Comparison of ENCODE assay signal across 14 cellular contexts in genomic region chr11:76263166-76263565, GRCh38. TPM values are rescaled to one million over a fixed set of nuclear protein-coding genes. Genes with fewer than 3 reads are reported as not detected.
A peak's percentile ranks its signal among the peaks of the same experiment; 100 is the strongest.
DNase-seq lines count a peak whose midpoint lies in the region; ATAC-seq lines count a peak whose summit lies in the region.
"Had no signal": no experiment of that assay in that cellular context is flagged by ENCODE, and none has a peak within 500 bp of the region (broad histone marks: within the 10 kb centered on the region; RNA-seq: fewer than 3 reads in every experiment).

No MANE protein-coding gene starts in this region.

- no peak for ATAC-seq in aorta (ENCODE audit: low FRiP score)
- no peak for ATAC-seq in stimulated activated naive CD8-positive, alpha-beta T cell treated with anti-CD3 and anti-CD28 coated beads, Interleukin-15, Interleukin-2, amounts not matched to agents 100 U/mL and 50 U/mL, for 24 hours
- no peak for ATAC-seq in activated CD8-positive, alpha-beta T cell treated with anti-CD3 and anti-CD28 coated beads, Interleukin-2, amount 10 ng/mL, durations not matched to agents 7 days and 5 days
- ATAC-seq: A549; CD8-positive, alpha-beta T cell had no signal

- no peaks in the 10 kb centered on the region for H3K27me3 ChIP-seq in aorta (ENCODE audit: control insufficient read depth in 1 of 2, insufficient read depth in 2 of 2, low read length in 1 of 2)

- intact Hi-C loops in aorta (cut with DNase I), result no loop called here

- peaks cover 15% of the 10 kb centered on the region for H3K27me3 Mint-ChIP-seq in activated CD8-positive, alpha-beta T cell treated with anti-CD3 and anti-CD28 coated beads, Interleukin-2, amount 10 ng/mL, durations not matched to agents 7 days and 5 days (ENCODE audit: low read depth)

- peak overlapping the region; percentile 75 for H3K27ac ChIP-seq in cingulate gyrus (ENCODE audit: low read depth, low read length)
- peak overlapping the region; percentile 71 for H3K27ac ChIP-seq in substantia nigra (ENCODE audit: low read depth, low read length, poor library complexity, severe bottlenecking)
- no peak overlapping the region for H3K27ac ChIP-seq in aorta (ENCODE audit: low read depth in 1 of 2, low read length in 2 of 2)
- H3K27ac ChIP-seq: A549 had no signal

- CTCF ChIA-PET in activated CD8-positive, alpha-beta T cell treated with anti-CD3 and anti-CD28 coated beads, Interleukin-2, amount 10 ng/mL, durations not matched to agents 7 days and 5 days (lab: Charles Lee), result no interaction called here

- POLR2A ChIA-PET in activated CD8-positive, alpha-beta T cell treated with anti-CD3 and anti-CD28 coated beads, Interleukin-2, amount 10 ng/mL, durations not matched to agents 7 days and 5 days (lab: Charles Lee), result no interaction called here

- no peaks in the 10 kb centered on the region for H3K4me1 ChIP-seq in aorta (ENCODE audit: control insufficient read depth in 1 of 2, insufficient read depth in 2 of 2, low read length in 2 of 2)

- peak; percentile 61 for DNase-seq in medulla oblongata (ENCODE audit: extremely low spot score)
- DNase-seq in substantia nigra (lab: John Stamatoyannopoulos, UW), result peak in 10 of 49 donors; percentile 3 to 51 (median 18)
- DNase-seq in aorta, result no peak
- DNase-seq in stimulated activated naive CD8-positive, alpha-beta T cell treated with anti-CD3 and anti-CD28 coated beads, Interleukin-15, Interleukin-2, amounts not matched to agents 100 U/mL and 50 U/mL, for 24 hours, result no peak
- DNase-seq in activated CD8-positive, alpha-beta T cell treated with anti-CD3 and anti-CD28 coated beads, Interleukin-2, amount 10 ng/mL, durations not matched to agents 7 days and 5 days, result no peak
- DNase-seq: CD8-positive, alpha-beta T cell; COR-L47; DND-41; GDM1; HCEC 1CT had no signal

- H3K36me3 Mint-ChIP-seq in activated CD8-positive, alpha-beta T cell treated with anti-CD3 and anti-CD28 coated beads, Interleukin-2, amount 10 ng/mL, durations not matched to agents 7 days and 5 days (ENCODE audit: low read depth), result no peaks in the 10 kb centered on the region
- H3K36me3 Mint-ChIP-seq: CD14-positive monocyte; CD8-positive, alpha-beta T cell had no signal

- H3K27ac Mint-ChIP-seq in activated CD8-positive, alpha-beta T cell treated with anti-CD3 and anti-CD28 coated beads, Interleukin-2, amount 10 ng/mL, durations not matched to agents 7 days and 5 days, result no peak overlapping the region
- H3K27ac Mint-ChIP-seq: CD8-positive, alpha-beta T cell had no signal

- no peaks in the 10 kb centered on the region for H3K9me3 Mint-ChIP-seq in activated CD8-positive, alpha-beta T cell treated with anti-CD3 and anti-CD28 coated beads, Interleukin-2, amount 10 ng/mL, durations not matched to agents 7 days and 5 days (ENCODE audit: insufficient read depth)
- H3K9me3 Mint-ChIP-seq: CD14-positive monocyte; CD8-positive, alpha-beta T cell had no signal

- H3K36me3 ChIP-seq in aorta (ENCODE audit: control insufficient read depth in 1 of 2, insufficient read depth in 2 of 2, low read length in 1 of 2), result no peaks in the 10 kb centered on the region

- no peaks in the 10 kb centered on the region for H3K4me1 Mint-ChIP-seq in activated CD8-positive, alpha-beta T cell treated with anti-CD3 and anti-CD28 coated beads, Interleukin-2, amount 10 ng/mL, durations not matched to agents 7 days and 5 days (ENCODE audit: low read depth)

- H3K4me3 Mint-ChIP-seq in activated CD8-positive, alpha-beta T cell treated with anti-CD3 and anti-CD28 coated beads, Interleukin-2, amount 10 ng/mL, durations not matched to agents 7 days and 5 days, result no peak overlapping the region
- H3K4me3 Mint-ChIP-seq: CD14-positive monocyte; CD8-positive, alpha-beta T cell had no signal

- 97% methylated on average over 2 of the region's 2 CpGs for WGBS in aorta, 2 donors

- no peak overlapping the region for H3K4me3 ChIP-seq in aorta (ENCODE audit: low read length in 2 of 2)
- H3K4me3 ChIP-seq: A549 had no signal

- no peaks in the 10 kb centered on the region for H3K9me3 ChIP-seq in aorta (ENCODE audit: control insufficient read depth, low read length)
- H3K9me3 ChIP-seq: A549 had no signal

RNA-seq across cellular contexts. Expression of gene WNT11, which starts 56.9 kb away (rescaled TPM):
- 10 to 100 TPM in 1 of 2 donors, 1 to 10 TPM in 1; 7.4 to 30.0 TPM for total RNA-seq in aorta
- under 1 TPM; 0.25 to 0.87 TPM for polyA plus RNA-seq in aorta
- total RNA-seq in activated CD8-positive, alpha-beta T cell treated with anti-CD3 and anti-CD28 coated beads, Interleukin-2, amount 10 ng/mL, durations not matched to agents 7 days and 5 days, result under 1 TPM; 0.26 to 0.83 TPM
- polyA plus RNA-seq: AG04450 had no signal

Comparison
In these comparisons a context has a peak if more than half of its experiments do, and no peak if none do; other contexts are left out.
1. H3K27ac ChIP-seq: peak in cingulate gyrus (single experiment) and substantia nigra (single experiment); none in aorta (0 of 2).
2. RNA of gene WNT11, which starts 56.9 kb away (total RNA-seq): 7.4 to 30.0 TPM in aorta; 0.26 to 0.83 TPM in activated CD8-positive, alpha-beta T cell treated with anti-CD3 and anti-CD28 coated beads, Interleukin-2, amount 10 ng/mL, durations not matched to agents 7 days and 5 days; every median in the first group is over 4 times any median in the second.